In genomic region chr11:67715801-67716200, GRCh38 we compare ENCODE assay signal across 6 cellular contexts. TPM values are rescaled to one million over a fixed set of nuclear protein-coding genes. Genes with fewer than 3 reads are reported as not detected.
"Had no signal": no experiment of that assay in that cellular context is flagged by ENCODE, and none has a peak within 500 bp of the region (broad histone marks: within the 10 kb centered on the region; RNA-seq: fewer than 3 reads in every experiment).

No MANE protein-coding gene starts in this region.

RNA-seq across cellular contexts. Expression of gene ALDH3B2, which starts 41.4 kb away (rescaled TPM):
- total RNA-seq: GM23338, H1, H9, HT-29, IMR-90, K562 had no signal
- polyA plus RNA-seq: GM23338, H1, IMR-90, K562 had no signal
